In genomic region chr3:117853923-117854322, GRCh38 we compare ENCODE assay signal across 12 cellular contexts.
DNase-seq lines count a peak whose midpoint lies in the region; ATAC-seq lines count a peak whose summit lies in the region.
"Had no signal": no experiment of that assay in that cellular context is flagged by ENCODE, and none has a peak within 500 bp of the region (broad histone marks: within the 10 kb centered on the region; RNA-seq: fewer than 3 reads in every experiment).

No MANE protein-coding gene starts in this region.

- no peaks in the 10 kb centered on the region for H3K27me3 Mint-ChIP-seq in stimulated activated naive CD8-positive, alpha-beta T cell treated with anti-CD3 and anti-CD28 coated beads, Interleukin-15, amount 100 ng/mL, for 72 hours
- H3K27me3 Mint-ChIP-seq: T-cell had no signal

- DNase-seq in NCI-H526 (lab: John Stamatoyannopoulos, UW) = peak; percentile 7 to 27
- no peak for DNase-seq in NCI-H526 treated with DMSO at 0.1 percent for 48 hours (lab: John Stamatoyannopoulos, UW)
- peak; percentile 65 for DNase-seq in OCI-M1 (lab: John Stamatoyannopoulos, UW)
- DNase-seq in fibroblast of gingiva (ENCODE audit: low read depth) = peak; percentile 76
- no peak for DNase-seq in foreskin melanocyte
- DNase-seq in stimulated activated naive CD8-positive, alpha-beta T cell treated with anti-CD3 and anti-CD28 coated beads, Interleukin-15, amount 100 ng/mL, for 72 hours = no peak
- DNase-seq: NCI-H446, T-cell had no signal

- no peak overlapping the region for H3K27ac Mint-ChIP-seq in stimulated activated naive CD8-positive, alpha-beta T cell treated with anti-CD3 and anti-CD28 coated beads, Interleukin-15, amount 100 ng/mL, for 72 hours
- H3K27ac Mint-ChIP-seq: mesothelial cell of epicardium, T-cell had no signal

- H3K4me1 Mint-ChIP-seq in stimulated activated naive CD8-positive, alpha-beta T cell treated with anti-CD3 and anti-CD28 coated beads, Interleukin-15, amount 100 ng/mL, for 72 hours = no peaks in the 10 kb centered on the region
- H3K4me1 Mint-ChIP-seq: mesothelial cell of epicardium, T-cell had no signal

- no peak overlapping the region for H3K4me3 Mint-ChIP-seq in stimulated activated naive CD8-positive, alpha-beta T cell treated with anti-CD3 and anti-CD28 coated beads, Interleukin-15, amount 100 ng/mL, for 72 hours
- H3K4me3 Mint-ChIP-seq: mesothelial cell of epicardium, T-cell had no signal

- ATAC-seq in GM21360 (IDR thresholded peaks at IDR 0.05; ENCODE audit: unreplicated experiment) (no peak), HG03025 (IDR thresholded peaks at IDR 0.05; ENCODE audit: low FRiP score, unreplicated experiment) (no peak)
- ATAC-seq in stimulated activated naive CD8-positive, alpha-beta T cell treated with anti-CD3 and anti-CD28 coated beads, Interleukin-15, amount 100 ng/mL, for 72 hours = no peak
- ATAC-seq: sciatic nerve, T-cell had no signal

- H3K9me3 Mint-ChIP-seq in stimulated activated naive CD8-positive, alpha-beta T cell treated with anti-CD3 and anti-CD28 coated beads, Interleukin-15, amount 100 ng/mL, for 72 hours = peaks cover 4 to 18% of the 10 kb centered on the region in 2 donors

Comparison
In these comparisons a context has a peak if more than half of its experiments do, and no peak if none do; other contexts are left out.
1. DNase-seq: peak in NCI-H526 (2 of 2), OCI-M1 (single experiment) and fibroblast of gingiva (single experiment); none in NCI-H526 treated with DMSO at 0.1 percent for 48 hours (single experiment), foreskin melanocyte (single experiment) and stimulated activated naive CD8-positive, alpha-beta T cell treated with anti-CD3 and anti-CD28 coated beads, Interleukin-15, amount 100 ng/mL, for 72 hours (0 of 2).